Comparison of ENCODE assay signal across 29 cellular contexts in genomic region chr6:113421997-113422396, GRCh38.
"Had no signal": no experiment of that assay in that cellular context is flagged by ENCODE, and none has a peak within 500 bp of the region (broad histone marks: within the 10 kb centered on the region; RNA-seq: fewer than 3 reads in every experiment).

No MANE protein-coding gene starts in this region.

- H3K27ac ChIP-seq: colonic mucosa, coronary artery, dorsolateral prefrontal cortex, epithelial cell of prostate, esophagus muscularis mucosa, esophagus squamous epithelium, foreskin keratinocyte, gastrocnemius medialis, gastroesophageal sphincter, heart left ventricle, heart right ventricle had no signal

- H3K4me3 ChIP-seq: colonic mucosa, coronary artery, dorsolateral prefrontal cortex, esophagus muscularis mucosa, esophagus squamous epithelium, gastrocnemius medialis, gastroesophageal sphincter, heart left ventricle, heart right ventricle had no signal

- H3K27me3 ChIP-seq: colonic mucosa, esophagus muscularis mucosa, esophagus squamous epithelium, foreskin keratinocyte, gastrocnemius medialis, gastroesophageal sphincter, heart left ventricle, heart right ventricle had no signal

- FAIRE-seq: colon, endometrium, endothelial cell of umbilical vein, frontal cortex had no signal

- H3K4me1 Mint-ChIP-seq: endodermal cell had no signal

- H3K9me3 ChIP-seq: colonic mucosa, esophagus muscularis mucosa, esophagus squamous epithelium, gastrocnemius medialis, gastroesophageal sphincter, heart left ventricle, heart right ventricle had no signal

- H3K4me3 Mint-ChIP-seq: dendritic cell treated with granulocyte-macrophage colony-stimulating factor and Interleukin-4, amounts not matched to agents 40 ng/mL and 50 ng/mL, for 4 days; effector memory CD8-positive, alpha-beta T cell; endodermal cell had no signal

- H3K27ac Mint-ChIP-seq: dendritic cell treated with granulocyte-macrophage colony-stimulating factor and Interleukin-4, amounts not matched to agents 40 ng/mL and 50 ng/mL, for 4 days; effector memory CD8-positive, alpha-beta T cell; endodermal cell had no signal

- ATAC-seq: effector memory CD8-positive, alpha-beta T cell; esophagus mucosa; foreskin keratinocyte; gastrocnemius medialis; gastroesophageal sphincter; heart left ventricle; heart right ventricle had no signal

- H3K9me3 Mint-ChIP-seq: effector memory CD8-positive, alpha-beta T cell; endodermal cell had no signal

- H3K36me3 ChIP-seq: colonic mucosa, esophagus muscularis mucosa, esophagus squamous epithelium, gastrocnemius medialis, gastroesophageal sphincter, heart left ventricle, heart right ventricle had no signal

- DNase-seq: colonic mucosa; cortex of kidney; dermis blood vessel endothelial cell; dorsolateral prefrontal cortex; effector CD4-positive, alpha-beta T cell; effector CD8-positive, alpha-beta T cell; effector memory CD4-positive, alpha-beta T cell; effector memory CD8-positive, alpha-beta T cell; endodermal cell; erythroblast; esophagus squamous epithelium; foreskin fibroblast; foreskin keratinocyte; foreskin melanocyte; gastrocnemius medialis; glutamatergic neuron; head of caudate nucleus; heart left ventricle; heart right ventricle had no signal

- H3K27me3 Mint-ChIP-seq: dendritic cell treated with granulocyte-macrophage colony-stimulating factor and Interleukin-4, amounts not matched to agents 40 ng/mL and 50 ng/mL, for 4 days; effector memory CD8-positive, alpha-beta T cell had no signal

- H3K4me1 ChIP-seq: colonic mucosa, esophagus muscularis mucosa, esophagus squamous epithelium, foreskin keratinocyte, gastrocnemius medialis, gastroesophageal sphincter, heart left ventricle, heart right ventricle had no signal
